8 cellular contexts compared by ENCODE assay signal in the genomic region with DNA sequence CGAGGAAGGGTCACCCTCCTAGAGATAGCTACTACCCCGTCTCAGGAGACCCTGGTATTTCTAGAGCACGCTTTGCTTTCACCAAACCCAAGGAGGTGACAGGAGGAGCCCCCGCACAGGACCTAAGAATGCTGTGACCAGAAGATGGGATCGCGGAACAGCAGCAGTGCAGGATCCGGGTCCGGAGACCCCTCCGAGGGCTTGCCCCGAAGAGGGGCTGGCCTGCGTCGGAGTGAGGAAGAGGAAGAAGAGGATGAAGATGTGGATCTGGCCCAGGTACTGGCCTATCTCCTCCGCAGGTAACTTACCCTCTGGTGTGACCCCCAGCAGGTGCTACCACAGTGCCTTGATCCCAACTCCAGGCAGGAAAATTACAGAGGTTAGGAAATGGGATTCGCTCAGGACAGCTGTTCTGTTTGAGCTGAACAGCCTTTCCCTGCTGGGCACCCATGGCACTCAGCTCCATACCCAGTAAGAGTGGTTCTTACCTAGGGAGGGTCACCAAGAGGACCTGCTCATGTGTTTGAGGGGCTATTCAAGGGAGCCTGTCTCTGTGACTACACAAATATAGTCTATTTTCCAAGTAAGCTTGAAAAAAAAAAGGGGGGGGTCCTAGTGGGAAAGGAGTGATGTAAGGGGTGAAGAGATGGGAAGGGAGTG. TPM values are rescaled to one million over a fixed set of nuclear protein-coding genes. Genes with fewer than 3 reads are reported as not detected.
DNase-seq lines count a peak whose midpoint lies in the region; ATAC-seq and TF ChIP-seq lines count a peak whose summit lies in the region.

No MANE protein-coding gene starts in this region.

- no peak overlapping the region for H2AK5ac ChIP-seq in H9 (ENCODE audit: insufficient read length, low read length)

- no peak overlapping the region for H2BK15ac ChIP-seq in H9 (ENCODE audit: low read depth, low read length)

- H3K79me2 ChIP-seq in H9 (ENCODE audit: insufficient read depth, low read length) = no peaks in the 10 kb centered on the region

- TF ChIP-seq CTCF in H9 (conservative IDR thresholded peaks at IDR 0.05) (no peak), WTC11 (IDR thresholded peaks at IDR 0.05) (no peak), left ventricle myocardium inferior (IDR thresholded peaks at IDR 0.05; ENCODE audit: borderline replicate concordance) (no peak)

- ATAC-seq in WTC11 (peak; percentile 1; the same call in 1 of the 2 replicates), GM21515 (IDR thresholded peaks at IDR 0.05; ENCODE audit: unreplicated experiment) (no peak)

- H3K4me3 ChIP-seq in left ventricle myocardium inferior = peak overlapping the region; percentile 76
- H3K4me3 ChIP-seq in skeletal muscle tissue (ENCODE audit: low read length in 3 of 3) = peak overlapping the region; percentile 85 to 98 (median 98)

- H2BK12ac ChIP-seq in H9 (ENCODE audit: insufficient read length, low read depth, low read length) = no peak overlapping the region

- H3K27me3 Mint-ChIP-seq in H9 (ENCODE audit: low read depth) (peaks cover 3% of the 10 kb centered on the region; the same call in 1 of the 2 replicates), WTC11 (ENCODE audit: low read depth) (peaks cover 4% of the 10 kb centered on the region; the same call in 1 of the 2 replicates)

- CTCF ChIA-PET in WTC11 (lab: Charles Lee) = interaction anchor here (0.5 to 3.3 kb wide), 28 partner anchors 9 to 483 kb away, joined by 3 to 67 read pairs (median 6); partner anchors contain the start of genes CARMIL3, CIDEB, DHRS4L2 and EMC9

- H3K23ac ChIP-seq in H9 (ENCODE audit: insufficient read length, low read depth, low read length) = no peak overlapping the region

- no peak overlapping the region for H3K56ac ChIP-seq in H9 (ENCODE audit: insufficient read length, low read depth, low read length)

- H2AFZ ChIP-seq in H9 (ENCODE audit: low read length) = no peak overlapping the region

- no peak overlapping the region for H2BK5ac ChIP-seq in H9 (ENCODE audit: insufficient read length, low read length)

- WGBS in H9 (ENCODE audit: extremely low coverage, insufficient read length, low lambda C conversion rate) = no CpG with 5 or more reads among the region's 14 CpGs

- H3K18ac ChIP-seq in H9 (ENCODE audit: insufficient read length, low read depth, low read length) = no peak overlapping the region

- DNase-seq in H9 = no peak
- DNase-seq in WTC11 (ENCODE audit: low spot score) = no peak
- DNase-seq in left ventricle myocardium inferior = no peak
- DNase-seq in HUDEP-2 (lab: John Stamatoyannopoulos, UW; ENCODE audit: unreplicated experiment in 76 of 76) = no peak
- no peak for DNase-seq in NCI-H446 treated with DMSO at 0.1 percent for 48 hours (lab: John Stamatoyannopoulos, UW)
- DNase-seq in germinal center (ENCODE audit: low spot score) = no peak

- H3K36me3 Mint-ChIP-seq in H9 (ENCODE audit: insufficient read depth in 1 of 3, low read depth in 3 of 3) = peaks cover 16 to 46% (median 40%) of the 10 kb centered on the region in 3 experiments; a peak in 6 of 7 replicates
- H3K36me3 Mint-ChIP-seq in WTC11 = peaks cover 34% of the 10 kb centered on the region

- POLR2A ChIA-PET in WTC11 (lab: Charles Lee) = interaction anchor here (0.7 to 3.3 kb wide), 14 partner anchors 8 to 80 kb away, joined by 3 to 44 read pairs (median 11); partner anchors contain the start of genes CARMIL3, EMC9, IPO4 and IRF9

- no peak overlapping the region for H4K5ac ChIP-seq in H9 (ENCODE audit: insufficient read length, low read depth, low read length)

- H3K27me3 ChIP-seq in H9 (ENCODE audit: insufficient read depth, low read length) (no peaks in the 10 kb centered on the region), left ventricle myocardium inferior (ENCODE audit: low read depth) (no peaks in the 10 kb centered on the region), skeletal muscle tissue (ENCODE audit: control insufficient read depth in 3 of 3, insufficient read depth in 3 of 3, low read length in 3 of 3) (no peaks in the 10 kb centered on the region)

- no peak overlapping the region for H4K8ac ChIP-seq in H9 (replicated peaks; ENCODE audit: insufficient read length, low read depth, low read length)

- intact Hi-C loops in left ventricle myocardium inferior (cut with micrococcal nuclease) = no loop called here

- H3K4me1 ChIP-seq in H9 (ENCODE audit: insufficient read depth, low read length) (no peaks in the 10 kb centered on the region), left ventricle myocardium inferior (peaks cover 35% of the 10 kb centered on the region), skeletal muscle tissue (ENCODE audit: control insufficient read depth in 3 of 3, insufficient read depth in 3 of 3, low read length in 3 of 3) (peaks cover 21 to 23% (median 21%) of the 10 kb centered on the region in 3 donors)

- H3K4me2 ChIP-seq in H9 (ENCODE audit: insufficient read depth, insufficient read length, low read length) = peak overlapping the region; percentile 79

- H3K36me3 ChIP-seq in left ventricle myocardium inferior (peaks cover 44% of the 10 kb centered on the region), skeletal muscle tissue (ENCODE audit: control insufficient read depth in 3 of 3, insufficient read depth in 3 of 3, low read length in 3 of 3) (peaks cover 30 to 36% (median 31%) of the 10 kb centered on the region in 3 donors)

- H2BK120ac ChIP-seq in H9 (ENCODE audit: low read depth, low read length, poor library complexity, severe bottlenecking) = no peak overlapping the region

- H4K91ac ChIP-seq in H9 (ENCODE audit: insufficient read length, low read depth, low read length) = no peak overlapping the region

- H3K4me3 Mint-ChIP-seq in H9 (peak overlapping the region; percentile 93 to 95), WTC11 (peak overlapping the region; percentile 99)

- H4K20me1 ChIP-seq in H9 (ENCODE audit: control insufficient read depth, insufficient read depth, insufficient read length) = no peaks in the 10 kb centered on the region

- no peaks in the 10 kb centered on the region for H3K79me1 ChIP-seq in H9 (ENCODE audit: insufficient read depth, low read depth, low read length, poor library complexity, severe bottlenecking)

- H3K4me1 Mint-ChIP-seq in H9 (peaks cover 12 to 15% of the 10 kb centered on the region in 2 experiments), WTC11 (peaks cover 17% of the 10 kb centered on the region)

- peak overlapping the region; percentile 75 for H3K9ac ChIP-seq in H9 (ENCODE audit: extremely low read depth, insufficient read length, low read length)
- peak overlapping the region; percentile 88 to 100 (median 94) for H3K9ac ChIP-seq in skeletal muscle tissue (ENCODE audit: low read depth in 1 of 3, low read length in 3 of 3)

- H3T11ph ChIP-seq in H9 (ENCODE audit: low read length) = no peak overlapping the region

- H3K9me3 Mint-ChIP-seq in H9 (no peaks in the 10 kb centered on the region; a peak in 1 of 5 replicates), WTC11 (no peaks in the 10 kb centered on the region)

- peaks cover 13% of the 10 kb centered on the region for H3K23me2 ChIP-seq in H9 (ENCODE audit: insufficient read length, low read depth, low read length, poor library complexity, severe bottlenecking)

- H3K9me3 ChIP-seq in H9 (ENCODE audit: control insufficient read depth, low read depth, low read length) (no peaks in the 10 kb centered on the region), left ventricle myocardium inferior (replicated peaks) (no peaks in the 10 kb centered on the region), skeletal muscle tissue (ENCODE audit: control insufficient read depth in 3 of 3, low read length in 3 of 3) (no peaks in the 10 kb centered on the region)

- no peak overlapping the region for H2BK20ac ChIP-seq in H9 (ENCODE audit: low read depth, low read length, poor library complexity, severe bottlenecking)

- no peak overlapping the region for H3K14ac ChIP-seq in H9 (ENCODE audit: insufficient read depth, low read length)

- H3K27ac Mint-ChIP-seq in H9 (peak overlapping the region; percentile 89 to 100 (median 98)), WTC11 (peak overlapping the region; percentile 93)

- H3K27ac ChIP-seq in H9 (ENCODE audit: insufficient read length, low read depth, low read length) (no peak overlapping the region), left ventricle myocardium inferior (replicated peaks) (peak overlapping the region; percentile 98), skeletal muscle tissue (ENCODE audit: low read depth, low read length) (peak overlapping the region; percentile 97)

- H3K4ac ChIP-seq in H9 (ENCODE audit: low read depth, low read length) = no peak overlapping the region

TF ChIP-seq in WTC11, 78 proteins besides CTCF, POLR2A, EP300 and RAD21 (continues in another document):
- TF ChIP-seq USF1 (CRISPR knock-in tag; IDR thresholded peaks at IDR 0.05) = no peak
- no peak for TF ChIP-seq ZSCAN18 (CRISPR knock-in tag; IDR thresholded peaks at IDR 0.05)

RNA-seq across cellular contexts. Expression of gene NRL, which starts 0.8 kb away (rescaled TPM):
- total RNA-seq in H9 (2021) (2.2 and 2.5 TPM in 2 replicates), WTC11 (2021) (1.3 to 2.3 TPM (median 1.6 TPM) in 3 replicates), left ventricle myocardium inferior (1.5 TPM), skeletal muscle tissue (2.1 TPM)

RNA-seq across cellular contexts. Expression of gene DCAF11, which starts 1.0 kb away (rescaled TPM):
- 73.4 and 74.3 TPM in 2 replicates for total RNA-seq in H9 (2021)
- 73.6 to 90.2 TPM (median 77.3 TPM) in 3 replicates for total RNA-seq in WTC11 (2021)
- 74.7 TPM for total RNA-seq in left ventricle myocardium inferior
- total RNA-seq in skeletal muscle tissue = 85.6 TPM

RNA-seq across cellular contexts. Expression of gene FITM1, which starts 14.9 kb away (rescaled TPM):
- 0.31 and 0.72 TPM in 2 replicates for total RNA-seq in H9 (2021)
- total RNA-seq in WTC11 (2021) = 0.25 to 0.39 TPM in 2 of 3 replicates, not detected in the other
- 148 TPM for total RNA-seq in left ventricle myocardium inferior
- 172 TPM for total RNA-seq in skeletal muscle tissue

RNA-seq across cellular contexts. Expression of gene PSME1, which starts 20.4 kb away (rescaled TPM):
- total RNA-seq in H9 (2021) (109 TPM in 2 replicates), WTC11 (2021) (76.8 to 99.1 TPM (median 98.8 TPM) in 3 replicates), left ventricle myocardium inferior (108 TPM), skeletal muscle tissue (89.8 TPM)

RNA-seq across cellular contexts. Expression of gene PCK2, which starts 21.5 kb away (rescaled TPM):
- total RNA-seq in H9 (2021) (48.9 and 50.2 TPM in 2 replicates), WTC11 (2021) (51.2 to 67.0 TPM (median 59.2 TPM) in 3 replicates), left ventricle myocardium inferior (3.1 TPM), skeletal muscle tissue (3.7 TPM)

Comparison
In these comparisons a context has a peak if more than half of its experiments do, and no peak if none do; other contexts are left out.
1. RNA of gene FITM1, which starts 14.9 kb away (total RNA-seq): 172 TPM in skeletal muscle tissue (single experiment) and 148 TPM in left ventricle myocardium inferior (single experiment); 0.31 to 0.72 TPM in H9 and 0.25 to 0.39 TPM in WTC11; every median in the first group is over 10 times any median in the second.